In the genomic region with DNA sequence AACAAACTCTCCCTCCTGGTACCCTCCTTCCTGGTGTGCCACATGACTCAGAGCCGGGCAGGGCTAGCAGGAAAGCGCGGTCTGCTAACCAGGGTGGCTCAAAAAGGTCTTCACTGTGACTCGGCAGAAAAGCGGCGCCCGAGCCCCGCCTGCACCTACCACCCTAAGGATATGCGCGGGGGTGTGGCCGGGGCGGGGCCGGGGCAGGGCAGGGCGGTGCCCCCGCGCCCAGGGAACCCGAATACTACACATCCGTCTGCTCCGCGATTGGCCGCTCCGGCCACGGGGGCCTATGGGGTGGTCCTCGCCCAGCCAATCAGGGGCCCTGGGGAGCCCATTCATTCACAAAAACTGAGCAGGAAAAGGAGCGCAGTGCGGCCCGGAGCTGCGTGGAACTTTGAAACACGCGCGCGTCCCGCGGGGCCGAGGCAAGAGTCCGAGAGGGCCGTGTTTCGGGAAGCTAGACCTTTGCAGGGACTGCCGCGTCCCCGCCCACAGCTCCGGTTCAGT, we compare ENCODE assay signal across 1 cellular context.
TF ChIP-seq lines count a peak whose summit lies in the region.

No MANE protein-coding gene starts in this region.

TF ChIP-seq in GM12878, 131 proteins besides CTCF, POLR2A, EP300 and RAD21 (continued from another document):
- TF ChIP-seq E2F4 (IDR thresholded peaks at IDR 0.05; ENCODE audit: low read depth, low read length) (peak; percentile 61), CREB1 (IDR thresholded peaks at IDR 0.05; ENCODE audit: low read depth) (peak; percentile 18; the same call in 1 of the 2 replicates), POLR2AphosphoS5 (IDR thresholded peaks at IDR 0.05; ENCODE audit: low read length) (peak; percentile 84), RFX5 (IDR thresholded peaks at IDR 0.05; ENCODE audit: low read depth, low read length) (peak; percentile 29; the same call in 1 of the 2 replicates), ZBTB33 (IDR thresholded peaks at IDR 0.05) (no peak), PML (IDR thresholded peaks at IDR 0.05; ENCODE audit: low read length) (peak; percentile 64; the same call in 1 of the 2 replicates), RAD51 (IDR thresholded peaks at IDR 0.05) (peak; percentile 78), FOS (IDR thresholded peaks at IDR 0.05; ENCODE audit: borderline replicate concordance, extremely low read depth, insufficient read length) (peak; percentile 33), SIN3A (IDR thresholded peaks at IDR 0.05; ENCODE audit: low read depth, low read length) (peak; percentile 94; the same call in 1 of the 2 replicates), CREM (IDR thresholded peaks at IDR 0.05; ENCODE audit: low read depth) (0 out of 2 replicates have a peak, but pooled peaks have one; percentile 3), SUZ12 (IDR thresholded peaks at IDR 0.05; ENCODE audit: unreplicated experiment) (no peak), IRF3 (IDR thresholded peaks at IDR 0.05) (0 out of 2 replicates have a peak, but pooled peaks have one; percentile 6), SUPT20H (IDR thresholded peaks at IDR 0.05; ENCODE audit: borderline replicate concordance, control insufficient read depth, low read depth, low read length) (no peak), SKIL (IDR thresholded peaks at IDR 0.05; ENCODE audit: low read depth, poor library complexity, severe bottlenecking) (no peak), CHD2 (IDR thresholded peaks at IDR 0.05; ENCODE audit: borderline replicate concordance, low read depth, low read length) (peak; percentile 66; the same call in 1 of the 2 replicates), SREBF2 (IDR thresholded peaks at IDR 0.05; ENCODE audit: low read length) (peak; percentile 72; the same call in 1 of the 2 replicates), USF1 (IDR thresholded peaks at IDR 0.05; ENCODE audit: borderline replicate concordance, extremely low read length, insufficient read depth, low read depth, low read length) (peak; percentile 78), TARDBP (IDR thresholded peaks at IDR 0.05; ENCODE audit: borderline replicate concordance) (peak; percentile 1; the same call in 1 of the 2 replicates), NKRF (conservative IDR thresholded peaks at IDR 0.05) (peak; percentile 99), IKZF1 (conservative IDR thresholded peaks at IDR 0.05) (0 out of 2 replicates have a peak, but pooled peaks have one; percentile 33), SRF (IDR thresholded peaks at IDR 0.05; ENCODE audit: low read depth in 2 of 2, low read length in 2 of 2) (no peak), YY1 (IDR thresholded peaks at IDR 0.05; ENCODE audit: low read depth, low read length) (peak; percentile 47)
- TF ChIP-seq, protein P1, sequence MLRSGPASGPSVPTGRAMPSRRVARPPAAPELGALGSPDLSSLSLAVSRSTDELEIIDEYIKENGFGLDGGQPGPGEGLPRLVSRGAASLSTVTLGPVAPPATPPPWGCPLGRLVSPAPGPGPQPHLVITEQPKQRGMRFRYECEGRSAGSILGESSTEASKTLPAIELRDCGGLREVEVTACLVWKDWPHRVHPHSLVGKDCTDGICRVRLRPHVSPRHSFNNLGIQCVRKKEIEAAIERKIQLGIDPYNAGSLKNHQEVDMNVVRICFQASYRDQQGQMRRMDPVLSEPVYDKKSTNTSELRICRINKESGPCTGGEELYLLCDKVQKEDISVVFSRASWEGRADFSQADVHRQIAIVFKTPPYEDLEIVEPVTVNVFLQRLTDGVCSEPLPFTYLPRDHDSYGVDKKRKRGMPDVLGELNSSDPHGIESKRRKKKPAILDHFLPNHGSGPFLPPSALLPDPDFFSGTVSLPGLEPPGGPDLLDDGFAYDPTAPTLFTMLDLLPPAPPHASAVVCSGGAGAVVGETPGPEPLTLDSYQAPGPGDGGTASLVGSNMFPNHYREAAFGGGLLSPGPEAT (IDR thresholded peaks at IDR 0.05; ENCODE audit: low read depth) = peak; percentile 33; the same call in 1 of the 2 replicates
- TF ChIP-seq, protein P2, sequence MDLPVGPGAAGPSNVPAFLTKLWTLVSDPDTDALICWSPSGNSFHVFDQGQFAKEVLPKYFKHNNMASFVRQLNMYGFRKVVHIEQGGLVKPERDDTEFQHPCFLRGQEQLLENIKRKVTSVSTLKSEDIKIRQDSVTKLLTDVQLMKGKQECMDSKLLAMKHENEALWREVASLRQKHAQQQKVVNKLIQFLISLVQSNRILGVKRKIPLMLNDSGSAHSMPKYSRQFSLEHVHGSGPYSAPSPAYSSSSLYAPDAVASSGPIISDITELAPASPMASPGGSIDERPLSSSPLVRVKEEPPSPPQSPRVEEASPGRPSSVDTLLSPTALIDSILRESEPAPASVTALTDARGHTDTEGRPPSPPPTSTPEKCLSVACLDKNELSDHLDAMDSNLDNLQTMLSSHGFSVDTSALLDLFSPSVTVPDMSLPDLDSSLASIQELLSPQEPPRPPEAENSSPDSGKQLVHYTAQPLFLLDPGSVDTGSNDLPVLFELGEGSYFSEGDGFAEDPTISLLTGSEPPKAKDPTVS (IDR thresholded peaks at IDR 0.05; ENCODE audit: low read depth, low read length) = no peak
- TF ChIP-seq, protein P3, sequence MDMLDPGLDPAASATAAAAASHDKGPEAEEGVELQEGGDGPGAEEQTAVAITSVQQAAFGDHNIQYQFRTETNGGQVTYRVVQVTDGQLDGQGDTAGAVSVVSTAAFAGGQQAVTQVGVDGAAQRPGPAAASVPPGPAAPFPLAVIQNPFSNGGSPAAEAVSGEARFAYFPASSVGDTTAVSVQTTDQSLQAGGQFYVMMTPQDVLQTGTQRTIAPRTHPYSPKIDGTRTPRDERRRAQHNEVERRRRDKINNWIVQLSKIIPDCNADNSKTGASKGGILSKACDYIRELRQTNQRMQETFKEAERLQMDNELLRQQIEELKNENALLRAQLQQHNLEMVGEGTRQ (IDR thresholded peaks at IDR 0.05; ENCODE audit: borderline replicate concordance, low read depth, low read length) = peak; percentile 75
- TF ChIP-seq, protein P4, sequence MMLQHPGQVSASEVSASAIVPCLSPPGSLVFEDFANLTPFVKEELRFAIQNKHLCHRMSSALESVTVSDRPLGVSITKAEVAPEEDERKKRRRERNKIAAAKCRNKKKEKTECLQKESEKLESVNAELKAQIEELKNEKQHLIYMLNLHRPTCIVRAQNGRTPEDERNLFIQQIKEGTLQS (IDR thresholded peaks at IDR 0.05; ENCODE audit: borderline replicate concordance, extremely low read depth, low read depth, low read length) = no peak
- TF ChIP-seq, protein P5, sequence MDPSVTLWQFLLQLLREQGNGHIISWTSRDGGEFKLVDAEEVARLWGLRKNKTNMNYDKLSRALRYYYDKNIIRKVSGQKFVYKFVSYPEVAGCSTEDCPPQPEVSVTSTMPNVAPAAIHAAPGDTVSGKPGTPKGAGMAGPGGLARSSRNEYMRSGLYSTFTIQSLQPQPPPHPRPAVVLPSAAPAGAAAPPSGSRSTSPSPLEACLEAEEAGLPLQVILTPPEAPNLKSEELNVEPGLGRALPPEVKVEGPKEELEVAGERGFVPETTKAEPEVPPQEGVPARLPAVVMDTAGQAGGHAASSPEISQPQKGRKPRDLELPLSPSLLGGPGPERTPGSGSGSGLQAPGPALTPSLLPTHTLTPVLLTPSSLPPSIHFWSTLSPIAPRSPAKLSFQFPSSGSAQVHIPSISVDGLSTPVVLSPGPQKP (IDR thresholded peaks at IDR 0.05; ENCODE audit: low read depth, low read length) = no peak
